ENCODE assay signal across 22 cellular contexts in the genomic region with DNA sequence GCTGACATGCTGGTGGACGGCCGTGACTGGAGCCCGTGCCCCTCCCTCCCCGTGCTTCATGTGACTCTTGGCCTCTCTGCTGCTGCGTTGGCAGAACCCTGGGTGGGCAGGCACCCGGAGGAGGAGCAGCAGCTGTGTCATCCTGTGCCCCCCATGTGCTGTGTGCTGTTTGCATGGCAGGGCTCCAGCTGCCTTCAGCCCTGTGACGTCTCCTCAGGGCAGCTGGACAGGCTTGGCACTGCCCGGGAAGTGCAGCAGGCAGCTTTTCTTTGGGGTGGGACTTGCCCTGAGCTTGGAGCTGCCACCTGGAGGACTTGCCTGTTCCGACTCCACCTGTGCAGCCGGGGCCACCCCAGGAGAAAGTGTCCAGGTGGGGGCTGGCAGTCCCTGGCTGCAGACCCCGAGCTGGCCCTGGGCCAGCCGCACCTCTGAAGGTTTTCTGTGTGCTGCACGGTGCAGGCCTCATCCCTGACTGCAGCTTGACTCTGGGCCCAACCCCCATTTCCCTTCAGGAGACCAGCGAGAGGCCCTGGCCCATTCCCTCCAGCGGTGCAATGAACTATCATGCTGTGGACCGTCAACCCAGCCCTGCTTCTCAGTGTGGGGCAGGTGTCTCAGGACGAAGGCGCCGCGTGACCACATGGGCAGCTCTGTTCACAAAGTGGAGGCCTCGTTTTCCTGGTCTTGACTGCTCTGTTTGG. TPM values are rescaled to one million over a fixed set of nuclear protein-coding genes. Genes with fewer than 3 reads are reported as not detected.
DNase-seq lines count a peak whose midpoint lies in the region; ATAC-seq, FAIRE-seq and TF ChIP-seq lines count a peak whose summit lies in the region.
"Had no signal": no experiment of that assay in that cellular context is flagged by ENCODE, and none has a peak within 500 bp of the region (broad histone marks: within the 10 kb centered on the region; RNA-seq: fewer than 3 reads in every experiment).

No MANE protein-coding gene starts in this region.

- DNase-seq in NCI-H345 treated with DMSO at 0.1 percent for 48 hours (lab: John Stamatoyannopoulos, UW; ENCODE audit: unreplicated experiment), result peak; percentile 49
- DNase-seq in K562 (ENCODE audit: extremely low read depth in 1 of 4, low spot score in 3 of 4), result no peak
- no peak for DNase-seq in vagina (ENCODE audit: extremely low spot score in 2 of 2)
- no peak for DNase-seq in amniotic stem cell (lab: John Stamatoyannopoulos, UW)
- DNase-seq: activated CD4-positive, alpha-beta T cell treated with anti-CD3 and anti-CD28 coated beads for 4 hours; activated CD8-positive, alpha-beta memory T cell treated with anti-CD3 and anti-CD28 coated beads, Interleukin-2, amount 10 ng/mL, durations not matched to agents 7 days and 5 days; CD8-positive, alpha-beta memory T cell; DMS79 treated with DMSO at 0.1 percent for 48 hours; esophagus squamous epithelium; GM23248; IMR-90; left colon; nephron progenitor cell; stimulated activated CD4-positive, alpha-beta T cell treated with anti-CD3 and anti-CD28 coated beads, Interleukin-1b, Interleukin-23, amount 100 ng/mL, for 48 hours; stimulated activated naive CD4-positive, alpha-beta T cell had no signal

- CTCF ChIA-PET in HEK293 (lab: Yijun Ruan, JAX), result interaction anchor here (0.6 to 1.1 kb wide), 3 partner anchors 16 to 42 kb away, joined by 3 to 6 read pairs (median 3); no protein-coding TSS in a partner anchor
- CTCF ChIA-PET in K562 (lab: Yijun Ruan, JAX; ENCODE audit: low intra/inter-chr PET ratio), result no interaction called here

- TF ChIP-seq EP300 in K562 (IDR thresholded peaks at IDR 0.05; ENCODE audit: low read length), result no peak

- H3K4me1 ChIP-seq in BLaER1 (peaks cover 40% of the 10 kb centered on the region), HEK293 (ENCODE audit: control insufficient read depth, insufficient read depth, low read length) (no peaks in the 10 kb centered on the region), K562 (replicated peaks in 1 of 2; ENCODE audit: control insufficient read depth in 2 of 2, insufficient read depth in 2 of 2, low read length in 2 of 2) (peaks cover 0 to 25% of the 10 kb centered on the region in 2 experiments; a peak in 3 of 5 replicates), vagina (peaks cover 10% of the 10 kb centered on the region)

- no peaks in the 10 kb centered on the region for H3K9me3 ChIP-seq in BLaER1
- H3K9me3 ChIP-seq in HEK293 (ENCODE audit: control insufficient read depth, insufficient read depth, low read depth, low read length), result no peaks in the 10 kb centered on the region
- H3K9me3 ChIP-seq in K562 (replicated peaks; ENCODE audit: control insufficient read depth, insufficient read depth, low read depth, low read length), result no peaks in the 10 kb centered on the region
- H3K9me3 ChIP-seq in vagina, result no peaks in the 10 kb centered on the region
- H3K9me3 ChIP-seq: esophagus squamous epithelium had no signal

- H4K20me1 ChIP-seq in BLaER1 (peaks cover 29% of the 10 kb centered on the region; the same call in 1 of the 2 replicates), K562 (replicated peaks; ENCODE audit: control insufficient read depth, insufficient read depth, low read length) (peaks cover 8% of the 10 kb centered on the region; the same call in 1 of the 2 replicates)

- no peak for FAIRE-seq in K562 (lab: Jason Lieb, UNC)

- POLR2A ChIA-PET in HEK293 (lab: Yijun Ruan, JAX), result interaction anchor here (1.0 kb wide), 1 partner anchor 19 kb away, joined by 3 read pairs; a partner anchor contains a TSS
- POLR2A ChIA-PET in K562 (lab: Yijun Ruan, JAX), result interaction anchor here (0.6 to 1.0 kb wide), 2 partner anchors 56 to 413 kb away, joined by 3 read pairs; no protein-coding TSS in a partner anchor

- H3K36me3 ChIP-seq in BLaER1, result peaks cover 27% of the 10 kb centered on the region; the same call in 1 of the 2 replicates
- no peaks in the 10 kb centered on the region for H3K36me3 ChIP-seq in HEK293 (ENCODE audit: control insufficient read depth in 2 of 2, insufficient read depth in 1 of 2, low read length in 2 of 2)
- no peaks in the 10 kb centered on the region for H3K36me3 ChIP-seq in K562 (ENCODE audit: control insufficient read depth, insufficient read depth, low read length)
- H3K36me3 ChIP-seq in vagina, result no peaks in the 10 kb centered on the region
- H3K36me3 ChIP-seq: esophagus squamous epithelium had no signal

- TF ChIP-seq POLR2A in K562 (conservative IDR thresholded peaks at IDR 0.05), result no peak
- no peak for TF ChIP-seq POLR2A in vagina (IDR thresholded peaks at IDR 0.05)

- H3K4me3 ChIP-seq in BLaER1 (no peak overlapping the region), HEK293 (ENCODE audit: low read depth, low read length) (no peak overlapping the region), K562 (no peak overlapping the region), vagina (no peak overlapping the region)
- H3K4me3 ChIP-seq: esophagus squamous epithelium, GM23248 had no signal

- H3K4me2 ChIP-seq in BLaER1 (peak overlapping the region; percentile 88), K562 (ENCODE audit: insufficient read depth, low read length) (no peak overlapping the region)

- no TSS peak for BruUV-seq in K562 (replicated peaks; lab: Mats Ljungman, UMichigan)

- H3K9ac ChIP-seq in BLaER1 (no peak overlapping the region), K562 (ENCODE audit: insufficient read depth in 1 of 2, low read depth in 2 of 2, low read length in 2 of 2) (peak overlapping the region in 1 of 2 experiments; percentile 33; a peak in 2 of 4 replicates)
- H3K9ac ChIP-seq: GM23248 had no signal

- TF ChIP-seq RAD21 in K562 (CRISPR knock-in tag; conservative IDR thresholded peaks at IDR 0.05 in 1 of 2, IDR thresholded peaks at IDR 0.05 in 1 of 2), result no peak

- H3K27ac ChIP-seq in BLaER1 (no peak overlapping the region), HEK293 (ENCODE audit: extremely low read depth, low read depth, low read length) (no peak overlapping the region), K562 (ENCODE audit: extremely low read depth, low read depth, low read length) (no peak overlapping the region), vagina (no peak overlapping the region)
- H3K27ac ChIP-seq: esophagus squamous epithelium, GM23248 had no signal

- in situ Hi-C loops in K562 (cut with MboI), result no loop called here

- WGBS in K562 (ENCODE audit: insufficient coverage, low coverage, missing lambda C conversion rate), result 4% methylated on average over 20 of the region's 21 CpGs

- TF ChIP-seq CTCF in HEK293 (tag by site-specific recombination; IDR thresholded peaks at IDR 0.05) (no peak), K562 (IDR thresholded peaks at IDR 0.05 in 2 of 3, conservative IDR thresholded peaks at IDR 0.05 in 1 of 3; ENCODE audit: insufficient read depth in 2 of 3, low read depth in 1 of 3, low read length in 3 of 3) (no peak), vagina (IDR thresholded peaks at IDR 0.05) (no peak)

- no peak for ATAC-seq in K562
- ATAC-seq in GM18517 (IDR thresholded peaks at IDR 0.05; ENCODE audit: unreplicated experiment), result no peak
- ATAC-seq: activated CD8-positive, alpha-beta memory T cell treated with anti-CD3 and anti-CD28 coated beads, Interleukin-2, amount 10 ng/mL, durations not matched to agents 7 days and 5 days; left colon had no signal

- no peaks in the 10 kb centered on the region for H3K79me2 ChIP-seq in K562 (ENCODE audit: control insufficient read depth, insufficient read depth, low read length)

- H2AFZ ChIP-seq in K562 (ENCODE audit: low read depth, low read length), result no peak overlapping the region
- H2AFZ ChIP-seq: GM23248 had no signal

- H3K27me3 ChIP-seq in BLaER1 (peaks cover 38% of the 10 kb centered on the region), K562 (ENCODE audit: control insufficient read depth in 2 of 2, insufficient read depth in 2 of 2, low read length in 2 of 2) (peaks cover 38 to 61% of the 10 kb centered on the region in 2 experiments), vagina (peaks cover 9% of the 10 kb centered on the region)

- intact Hi-C loops in K562 (cut with micrococcal nuclease), result no loop called here
- intact Hi-C loops in vagina (cut with DNase I), result no loop called here

- no peaks in the 10 kb centered on the region for H3K9me1 ChIP-seq in K562 (ENCODE audit: control insufficient read depth, insufficient read depth, low read length)

RNA-seq across cellular contexts. Expression of a gene that starts 8.1 kb away (rescaled TPM):
- total RNA-seq in K562 (2011; cell fraction: chromatin; rRNA removed; ENCODE audit: low replicate concordance), result not detected in 2 replicates
- not detected in 2 replicates for total RNA-seq in K562 (2011; cell fraction: nucleolus; rRNA removed)
- not detected in 2 replicates for total RNA-seq in K562 (2011; cell fraction: nucleoplasm; rRNA removed)
- total RNA-seq in K562 (2014; rRNA removed), result not detected in 2 replicates
- not detected in 2 replicates for total RNA-seq in K562 (2014; rRNA removed; fragmentation: Illumina TruSeq; extraction: Trizol)
- total RNA-seq in K562 (2015; rRNA removed; fragmentation: Illumina TruSeq; extraction: Trizol), result not detected in 2 replicates
- not detected in 2 replicates for total RNA-seq in K562 (2021)
- polyA plus RNA-seq in K562 (2011; rRNA removed), result not detected in 2 replicates
- polyA plus RNA-seq in K562 (2011; cell fraction: cytosol; rRNA removed), result not detected in 2 replicates
- not detected in 2 replicates for polyA plus RNA-seq in K562 (2011; cell fraction: nucleus; rRNA removed)
- not detected in 2 replicates for polyA plus RNA-seq in K562 (2012)
- not detected in 2 replicates for polyA plus RNA-seq in K562 (2014; fragmentation: Illumina TruSeq; extraction: Trizol)
- not detected for polyA plus RNA-seq in K562 (2014; fragmentation: Nextera tagmentation; extraction: Ambion mirVana)
- not detected in 2 replicates for polyA plus RNA-seq in K562 (2014; rRNA removed)
- polyA minus RNA-seq in K562 (2011; rRNA and poly(A)+ RNA removed), result not detected in 2 replicates
- polyA minus RNA-seq in K562 (2011; cell fraction: cytosol; rRNA and poly(A)+ RNA removed), result not detected in 2 replicates
- polyA minus RNA-seq in K562 (2011; cell fraction: nucleus; rRNA and poly(A)+ RNA removed), result not detected in 2 replicates
- not detected for total RNA-seq in vagina
- total RNA-seq: activated CD8-positive, alpha-beta memory T cell treated with anti-CD3 and anti-CD28 coated beads, Interleukin-2, amount 10 ng/mL, durations not matched to agents 7 days and 5 days; activated T-helper 1 cell treated with anti-CD3 and anti-CD28 coated beads, Interleukin-12 subunit alpha, Interleukin-12 subunit beta, Interleukin-2, Interleukin-4 antibody, amounts not matched to agents 30 ng/mL and 10 ng/mL and 1 ng/mL, durations not matched to agents 14 hours and 24 hours and 36 hours; CD8-positive, alpha-beta memory T cell; esophagus squamous epithelium; GM23248; IMR-90; left colon; posterior vena cava; RPMI7951; skeletal muscle tissue had no signal
- polyA plus RNA-seq: CD8-positive, alpha-beta memory T cell; GM23248; IMR-90 had no signal

RNA-seq across cellular contexts. Expression of a gene that starts 15.0 kb away (rescaled TPM):
- not detected in 2 replicates for total RNA-seq in K562 (2011; cell fraction: chromatin; rRNA removed; ENCODE audit: low replicate concordance)
- not detected in 2 replicates for total RNA-seq in K562 (2011; cell fraction: nucleolus; rRNA removed)
- not detected in 2 replicates for total RNA-seq in K562 (2011; cell fraction: nucleoplasm; rRNA removed)
- total RNA-seq in K562 (2014; rRNA removed) (not detected in 2 replicates), K562 (2014; rRNA removed; fragmentation: Illumina TruSeq; extraction: Trizol) (not detected in 2 replicates), K562 (2015; rRNA removed; fragmentation: Illumina TruSeq; extraction: Trizol) (not detected in 2 replicates), K562 (2021) (not detected in 2 replicates), vagina (not detected)
- polyA plus RNA-seq in K562 (2011; rRNA removed) (not detected in 2 replicates), K562 (2014; fragmentation: Illumina TruSeq; extraction: Trizol) (not detected in 2 replicates), K562 (2014; fragmentation: Nextera tagmentation; extraction: Ambion mirVana) (not detected), K562 (2014; rRNA removed) (not detected in 2 replicates)
- not detected in 2 replicates for polyA plus RNA-seq in K562 (2011; cell fraction: cytosol; rRNA removed)
- not detected in 2 replicates for polyA plus RNA-seq in K562 (2011; cell fraction: nucleus; rRNA removed)
- not detected in 2 replicates for polyA plus RNA-seq in K562 (2012)
- polyA minus RNA-seq in K562 (2011; rRNA and poly(A)+ RNA removed), result not detected in 2 replicates
- polyA minus RNA-seq in K562 (2011; cell fraction: cytosol; rRNA and poly(A)+ RNA removed), result not detected in 2 replicates
- polyA minus RNA-seq in K562 (2011; cell fraction: nucleus; rRNA and poly(A)+ RNA removed), result not detected in 2 replicates
- total RNA-seq: activated CD8-positive, alpha-beta memory T cell treated with anti-CD3 and anti-CD28 coated beads, Interleukin-2, amount 10 ng/mL, durations not matched to agents 7 days and 5 days; esophagus squamous epithelium; IMR-90; left colon; posterior vena cava had no signal

RNA-seq across cellular contexts. Expression of a gene that starts 19.4 kb away (rescaled TPM):
- 0.40 and 0.86 TPM in 2 replicates for total RNA-seq in K562 (2011; cell fraction: chromatin; rRNA removed; ENCODE audit: low replicate concordance)
- 0.67 and 0.79 TPM in 2 replicates for total RNA-seq in K562 (2011; cell fraction: nucleolus; rRNA removed)
- total RNA-seq in K562 (2011; cell fraction: nucleoplasm; rRNA removed), result 0.23 and 0.66 TPM in 2 replicates
- 0.09 and 0.37 TPM in 2 replicates for total RNA-seq in K562 (2014; rRNA removed)
- total RNA-seq in K562 (2014; rRNA removed; fragmentation: Illumina TruSeq; extraction: Trizol), result 0.07 TPM in 1 of 2 replicates, not detected in the other
- total RNA-seq in K562 (2015; rRNA removed; fragmentation: Illumina TruSeq; extraction: Trizol), result 0.14 and 0.15 TPM in 2 replicates
- total RNA-seq in K562 (2021), result 0.22 and 0.33 TPM in 2 replicates
- 0.17 and 0.64 TPM in 2 replicates for polyA plus RNA-seq in K562 (2011; rRNA removed)
- polyA plus RNA-seq in K562 (2011; cell fraction: cytosol; rRNA removed), result 0.55 and 0.76 TPM in 2 replicates
- polyA plus RNA-seq in K562 (2011; cell fraction: nucleus; rRNA removed), result 0.67 and 0.70 TPM in 2 replicates
- polyA plus RNA-seq in K562 (2012), result 0.46 and 1.1 TPM in 2 replicates
- 0.06 and 0.11 TPM in 2 replicates for polyA plus RNA-seq in K562 (2014; fragmentation: Illumina TruSeq; extraction: Trizol)
- polyA plus RNA-seq in K562 (2014; fragmentation: Nextera tagmentation; extraction: Ambion mirVana), result not detected
- 0.04 and 0.11 TPM in 2 replicates for polyA plus RNA-seq in K562 (2014; rRNA removed)
- polyA minus RNA-seq in K562 (2011; rRNA and poly(A)+ RNA removed), result 0.39 and 0.48 TPM in 2 replicates
- polyA minus RNA-seq in K562 (2011; cell fraction: cytosol; rRNA and poly(A)+ RNA removed), result 0.48 and 0.55 TPM in 2 replicates
- polyA minus RNA-seq in K562 (2011; cell fraction: nucleus; rRNA and poly(A)+ RNA removed), result 0.13 and 0.33 TPM in 2 replicates
- 1.5 TPM for total RNA-seq in vagina

RNA-seq across cellular contexts. Expression of a gene that starts 19.9 kb away (rescaled TPM):
- 7.1 and 15.6 TPM in 2 replicates for total RNA-seq in K562 (2011; cell fraction: chromatin; rRNA removed; ENCODE audit: low replicate concordance)
- total RNA-seq in K562 (2011; cell fraction: nucleolus; rRNA removed), result 13.2 and 13.3 TPM in 2 replicates
- 7.2 and 10.5 TPM in 2 replicates for total RNA-seq in K562 (2011; cell fraction: nucleoplasm; rRNA removed)
- 23.7 and 26.9 TPM in 2 replicates for total RNA-seq in K562 (2014; rRNA removed)
- 3.2 and 3.3 TPM in 2 replicates for total RNA-seq in K562 (2014; rRNA removed; fragmentation: Illumina TruSeq; extraction: Trizol)
- 14.3 and 14.6 TPM in 2 replicates for total RNA-seq in K562 (2015; rRNA removed; fragmentation: Illumina TruSeq; extraction: Trizol)
- total RNA-seq in K562 (2021), result 20.7 and 21.0 TPM in 2 replicates
- 14.7 and 23.9 TPM in 2 replicates for polyA plus RNA-seq in K562 (2011; rRNA removed)
- polyA plus RNA-seq in K562 (2011; cell fraction: cytosol; rRNA removed), result 31.1 and 65.3 TPM in 2 replicates
- 19.9 and 25.8 TPM in 2 replicates for polyA plus RNA-seq in K562 (2011; cell fraction: nucleus; rRNA removed)
- polyA plus RNA-seq in K562 (2012), result 17.9 and 19.3 TPM in 2 replicates
- polyA plus RNA-seq in K562 (2014; fragmentation: Illumina TruSeq; extraction: Trizol), result 5.2 and 11.0 TPM in 2 replicates
- polyA plus RNA-seq in K562 (2014; fragmentation: Nextera tagmentation; extraction: Ambion mirVana), result under 1 TPM; 0.41 to 0.98 TPM
- 21.9 and 23.4 TPM in 2 replicates for polyA plus RNA-seq in K562 (2014; rRNA removed)
- polyA minus RNA-seq in K562 (2011; rRNA and poly(A)+ RNA removed), result 4.7 and 4.8 TPM in 2 replicates
- polyA minus RNA-seq in K562 (2011; cell fraction: cytosol; rRNA and poly(A)+ RNA removed), result 9.5 and 22.4 TPM in 2 replicates
- 5.7 and 8.8 TPM in 2 replicates for polyA minus RNA-seq in K562 (2011; cell fraction: nucleus; rRNA and poly(A)+ RNA removed)
- 20.6 TPM for total RNA-seq in vagina

RNA-seq across cellular contexts. Expression of a gene that starts 36.2 kb away (rescaled TPM):
- 17.4 and 45.7 TPM in 2 replicates for total RNA-seq in K562 (2011; cell fraction: chromatin; rRNA removed; ENCODE audit: low replicate concordance)
- 25.8 and 31.0 TPM in 2 replicates for total RNA-seq in K562 (2011; cell fraction: nucleolus; rRNA removed)
- 17.7 and 19.9 TPM in 2 replicates for total RNA-seq in K562 (2011; cell fraction: nucleoplasm; rRNA removed)
- total RNA-seq in K562 (2014; rRNA removed) (5.4 and 7.8 TPM in 2 replicates), K562 (2014; rRNA removed; fragmentation: Illumina TruSeq; extraction: Trizol) (3.0 and 3.6 TPM in 2 replicates), K562 (2015; rRNA removed; fragmentation: Illumina TruSeq; extraction: Trizol) (6.4 and 6.9 TPM in 2 replicates), K562 (2021) (18.7 and 28.7 TPM in 2 replicates), vagina (33.1 TPM)
- polyA plus RNA-seq in K562 (2011; rRNA removed) (8.6 and 14.0 TPM in 2 replicates), K562 (2014; fragmentation: Illumina TruSeq; extraction: Trizol) (5.0 and 8.5 TPM in 2 replicates), K562 (2014; fragmentation: Nextera tagmentation; extraction: Ambion mirVana) (1 to 10 TPM; 1.4 to 1.9 TPM), K562 (2014; rRNA removed) (8.0 and 10.0 TPM in 2 replicates)
- 14.2 and 18.7 TPM in 2 replicates for polyA plus RNA-seq in K562 (2011; cell fraction: cytosol; rRNA removed)
- polyA plus RNA-seq in K562 (2011; cell fraction: nucleus; rRNA removed), result 63.0 and 66.6 TPM in 2 replicates
- polyA plus RNA-seq in K562 (2012), result 15.6 and 29.0 TPM in 2 replicates
- polyA minus RNA-seq in K562 (2011; rRNA and poly(A)+ RNA removed), result 3.3 and 4.4 TPM in 2 replicates
- 4.1 and 11.9 TPM in 2 replicates for polyA minus RNA-seq in K562 (2011; cell fraction: cytosol; rRNA and poly(A)+ RNA removed)
- 11.4 and 20.1 TPM in 2 replicates for polyA minus RNA-seq in K562 (2011; cell fraction: nucleus; rRNA and poly(A)+ RNA removed)
